ENCODE assay signal across 8 cellular contexts in genomic region chr3:158532099-158532734, GRCh38. TPM values are rescaled to one million over a fixed set of nuclear protein-coding genes. Genes with fewer than 3 reads are reported as not detected.
DNase-seq lines count a peak whose midpoint lies in the region; ATAC-seq, FAIRE-seq and TF ChIP-seq lines count a peak whose summit lies in the region.

No MANE protein-coding gene starts in this region.

- H3K36me3 ChIP-seq in PC-3 (ENCODE audit: low read depth, low read length) (no peaks in the 10 kb centered on the region), smooth muscle cell (ENCODE audit: low read depth) (no peaks in the 10 kb centered on the region)

- H3K4me1 ChIP-seq in PC-3 (ENCODE audit: insufficient read depth, low read length) (no peaks in the 10 kb centered on the region), smooth muscle cell (ENCODE audit: low read depth) (no peaks in the 10 kb centered on the region)

- TF ChIP-seq CTCF in AG04449 (IDR thresholded peaks at IDR 0.05; ENCODE audit: insufficient read depth, low read length, missing control alignments): peak; percentile 55
- TF ChIP-seq CTCF in GM12873 (IDR thresholded peaks at IDR 0.05; ENCODE audit: insufficient read depth, low read depth, low read length, missing control alignments): peak; percentile 47
- peak; percentile 71 for TF ChIP-seq CTCF in PC-3 (conservative IDR thresholded peaks at IDR 0.05; ENCODE audit: low read depth, low read length)
- peak; percentile 66 for TF ChIP-seq CTCF in fibroblast of mammary gland (conservative IDR thresholded peaks at IDR 0.05; ENCODE audit: control insufficient read depth, insufficient read depth, low read depth, low read length)
- TF ChIP-seq CTCF in smooth muscle cell (IDR thresholded peaks at IDR 0.05; ENCODE audit: borderline replicate concordance, insufficient read depth, poor library complexity, severe bottlenecking): peak; percentile 59

- no peak overlapping the region for H3K4me3 Mint-ChIP-seq in stimulated activated memory B cell treated with anti-CD40 and anti-IgM and Interleukin-4, amounts not matched to agents 10 μg/mL and 1 μg/mL and 100 μg/mL, for 72 hours

- no peaks in the 10 kb centered on the region for H3F3A ChIP-seq in PC-3 (ENCODE audit: low read length, unreplicated experiment)
- H3F3A ChIP-seq in smooth muscle cell (ENCODE audit: low read depth): no peaks in the 10 kb centered on the region

- no peak overlapping the region for H3K27ac Mint-ChIP-seq in stimulated activated memory B cell treated with anti-CD40 and anti-IgM and Interleukin-4, amounts not matched to agents 10 μg/mL and 1 μg/mL and 100 μg/mL, for 72 hours

- H3K9me3 ChIP-seq in PC-3 (ENCODE audit: low read length) (no peaks in the 10 kb centered on the region), smooth muscle cell (replicated peaks; ENCODE audit: low read depth) (no peaks in the 10 kb centered on the region)

- no peaks in the 10 kb centered on the region for H3K9me2 ChIP-seq in PC-3 (replicated peaks; ENCODE audit: low read length)

- H3K4me2 ChIP-seq in PC-3 (ENCODE audit: low read length) (no peak overlapping the region), smooth muscle cell (no peak overlapping the region)

- no peaks in the 10 kb centered on the region for H3K79me2 ChIP-seq in PC-3 (ENCODE audit: low read length)
- no peaks in the 10 kb centered on the region for H3K79me2 ChIP-seq in smooth muscle cell (ENCODE audit: low read depth)

- DNase-seq in AG04449 (ENCODE audit: low read depth, low spot score) (no peak), HTR-8/SVneo (ENCODE audit: insufficient read length, low spot score) (peak; percentile 7), PC-3 (peak; percentile 53), fibroblast of mammary gland (ENCODE audit: low read depth) (peak; percentile 74), smooth muscle cell (lab: John Stamatoyannopoulos, UW; ENCODE audit: unreplicated experiment) (no peak), left cardiac atrium (no peak)

- H4K20me1 ChIP-seq in PC-3 (ENCODE audit: low read length) (no peaks in the 10 kb centered on the region), smooth muscle cell (ENCODE audit: low read depth) (no peaks in the 10 kb centered on the region)

- intact Hi-C loops in PC-3 (cut with micrococcal nuclease) (loop anchor here (1.0 to 10.0 kb wide), 6 partner anchors 97 to 997 kb away; partner anchors contain the start of gene RSRC1), left cardiac atrium (cut with DNase I) (loop anchor here (5.0 to 10.0 kb wide), 3 partner anchors 263 to 925 kb away; no protein-coding TSS in a partner anchor)

- no peak for FAIRE-seq in HTR-8/SVneo (lab: Jason Lieb, UNC)

- H3K27me3 Mint-ChIP-seq in stimulated activated memory B cell treated with anti-CD40 and anti-IgM and Interleukin-4, amounts not matched to agents 10 μg/mL and 1 μg/mL and 100 μg/mL, for 72 hours: no peaks in the 10 kb centered on the region

- no peaks in the 10 kb centered on the region for H3K9me3 Mint-ChIP-seq in stimulated activated memory B cell treated with anti-CD40 and anti-IgM and Interleukin-4, amounts not matched to agents 10 μg/mL and 1 μg/mL and 100 μg/mL, for 72 hours

- H3K27ac ChIP-seq in PC-3 (ENCODE audit: low read length) (no peak overlapping the region), smooth muscle cell (ENCODE audit: low read depth) (no peak overlapping the region)

- no peaks in the 10 kb centered on the region for H3K4me1 Mint-ChIP-seq in stimulated activated memory B cell treated with anti-CD40 and anti-IgM and Interleukin-4, amounts not matched to agents 10 μg/mL and 1 μg/mL and 100 μg/mL, for 72 hours

- H3K36me3 Mint-ChIP-seq in stimulated activated memory B cell treated with anti-CD40 and anti-IgM and Interleukin-4, amounts not matched to agents 10 μg/mL and 1 μg/mL and 100 μg/mL, for 72 hours: no peaks in the 10 kb centered on the region

- H3K27me3 ChIP-seq in PC-3 (ENCODE audit: low read length) (no peaks in the 10 kb centered on the region), smooth muscle cell (ENCODE audit: low read depth) (no peaks in the 10 kb centered on the region)

- H3K4me3 ChIP-seq in AG04449 (ENCODE audit: low read depth, low read length) (no peak overlapping the region), PC-3 (ENCODE audit: low read length) (no peak overlapping the region), fibroblast of mammary gland (ENCODE audit: control insufficient read depth, low read depth, low read length) (no peak overlapping the region), smooth muscle cell (no peak overlapping the region)

- H2AFZ ChIP-seq in PC-3 (ENCODE audit: low read length): no peak overlapping the region
- H2AFZ ChIP-seq in smooth muscle cell (ENCODE audit: low read depth): no peak overlapping the region

- CTCF ChIA-PET in AG04449 (lab: Yijun Ruan, JAX): interaction anchor here (0.9 to 6.6 kb wide), 11 partner anchors 8 to 1000 kb away, joined by 3 to 55 read pairs (median 4); partner anchors contain the start of gene RSRC1
- CTCF ChIA-PET in PC-3 (lab: Charles Lee): interaction anchor here (0.6 to 0.7 kb wide), 2 partner anchors 16 to 668 kb away, joined by 3 to 5 read pairs; no protein-coding TSS in a partner anchor

- H3K9ac ChIP-seq in PC-3 (ENCODE audit: low read length) (no peak overlapping the region), smooth muscle cell (ENCODE audit: low read depth) (no peak overlapping the region)

- BruUV-seq in PC-3 (replicated peaks; lab: Mats Ljungman, UMichigan): no TSS peak

- no peak for ATAC-seq in PC-3
- ATAC-seq in stimulated activated memory B cell treated with anti-CD40 and anti-IgM and Interleukin-4, amounts not matched to agents 10 μg/mL and 1 μg/mL and 100 μg/mL, for 72 hours: no peak
- ATAC-seq in left cardiac atrium: no peak

- POLR2A ChIA-PET in AG04449 (lab: Yijun Ruan, JAX) (no interaction called here), PC-3 (lab: Charles Lee; ENCODE audit: unreplicated experiment) (no interaction called here)

RNA-seq across cellular contexts. Expression of gene MLF1, which starts 38.8 kb away (rescaled TPM):
- 11.9 and 15.6 TPM in 2 replicates for total RNA-seq in PC-3 (2014; rRNA removed)
- total RNA-seq in smooth muscle cell: 22.9 and 24.3 TPM in 2 replicates
- 25.9 and 28.5 TPM in 2 replicates for polyA plus RNA-seq in smooth muscle cell
- 100 to 1,000 TPM; 126 to 199 TPM for total RNA-seq in left cardiac atrium

Comparison
In these comparisons a context has a peak if more than half of its experiments do, and no peak if none do; other contexts are left out.
1. DNase-seq: peak in HTR-8/SVneo (single experiment), PC-3 (single experiment) and fibroblast of mammary gland (single experiment); none in AG04449 (single experiment), smooth muscle cell (single experiment) and left cardiac atrium (single experiment).
2. Peak in every context shown above with its lines, with median percentiles within 50 percentile points of each other: CTCF ChIP-seq.